In the genomic region with DNA sequence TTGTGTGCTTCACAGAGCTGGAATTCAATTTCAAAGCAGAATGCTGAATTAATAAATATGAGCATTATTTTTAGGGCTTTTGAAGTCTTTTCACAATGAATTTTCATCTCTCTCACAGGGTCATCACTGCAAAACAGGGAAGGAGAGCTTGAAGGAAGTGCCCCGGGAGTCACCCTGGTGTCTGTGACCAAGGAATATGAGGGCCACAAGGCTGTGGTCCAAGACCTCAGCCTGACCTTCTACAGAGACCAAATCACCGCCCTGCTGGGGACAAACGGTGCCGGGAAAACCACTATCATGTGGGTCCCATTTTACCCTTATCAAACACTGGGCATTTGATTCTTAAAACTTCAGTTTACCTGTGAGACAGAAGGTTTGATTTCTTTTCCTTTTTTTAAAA, we compare ENCODE assay signal across 21 cellular contexts.
DNase-seq lines count a peak whose midpoint lies in the region; ATAC-seq, FAIRE-seq and TF ChIP-seq lines count a peak whose summit lies in the region.
"Had no signal": no experiment of that assay in that cellular context is flagged by ENCODE, and none has a peak within 500 bp of the region (broad histone marks: within the 10 kb centered on the region; RNA-seq: fewer than 3 reads in every experiment).

No MANE protein-coding gene starts in this region.

- FAIRE-seq in HepG2 (lab: Jason Lieb, UNC) = no peak
- FAIRE-seq: D721Med, G401.6, GM12891, H1, HTR-8/SVneo had no signal

- POLR2A ChIA-PET in HepG2 (lab: Yijun Ruan, JAX) = no interaction called here
- POLR2A ChIA-PET in PC-3 (lab: Charles Lee; ENCODE audit: unreplicated experiment) = no interaction called here

- in situ Hi-C loops in HepG2 (cut with HindIII; ENCODE audit: extremely low pct_ligation_motif_present, low pct_unique_long_range_greater_than_20kb) = no loop called here

- TF ChIP-seq RAD21 in HepG2 (CRISPR knock-in tag; IDR thresholded peaks at IDR 0.05) = no peak

- ATAC-seq in right lobe of liver (peak in 3 of 4 donors; percentile 32 to 57 (median 50)), HepG2 (no peak), PC-3 (no peak), left lung (peak; percentile 35), left colon (no peak)
- ATAC-seq: CD8-positive, alpha-beta T cell had no signal

- H3K9ac ChIP-seq in HepG2 (ENCODE audit: insufficient read depth, low read depth, low read length) (no peak overlapping the region), PC-3 (ENCODE audit: low read length) (peak overlapping the region; percentile 67)

- H3K27me3 ChIP-seq in right lobe of liver (no peaks in the 10 kb centered on the region), HepG2 (ENCODE audit: control insufficient read depth in 1 of 2, insufficient read depth in 2 of 2, low read length in 2 of 2) (no peaks in the 10 kb centered on the region), PC-3 (ENCODE audit: low read length) (no peaks in the 10 kb centered on the region), left lung (no peaks in the 10 kb centered on the region), esophagus squamous epithelium (no peaks in the 10 kb centered on the region)

- no peak for TF ChIP-seq EP300 in HepG2 (IDR thresholded peaks at IDR 0.05; ENCODE audit: low read depth in 2 of 2, low read length in 2 of 2)
- TF ChIP-seq EP300 in HepG2 (CRISPR knock-in tag; IDR thresholded peaks at IDR 0.05; ENCODE audit: borderline replicate concordance) = no peak

- peaks cover 8% of the 10 kb centered on the region for H3F3A ChIP-seq in PC-3 (ENCODE audit: low read length, unreplicated experiment)

- H2AFZ ChIP-seq in HepG2 (ENCODE audit: low read length) (no peak overlapping the region), PC-3 (ENCODE audit: low read length) (peak overlapping the region; percentile 16; the same call in 1 of the 2 replicates)

- CTCF ChIA-PET in HepG2 (lab: Yijun Ruan, JAX; ENCODE audit: low intra/inter-chr PET ratio, low total read pairs) (no interaction called here), PC-3 (lab: Charles Lee) (interaction anchor here (0.6 kb wide), 1 partner anchor 63 kb away, joined by 3 read pairs; no protein-coding TSS in a partner anchor)

- H3K9me3 ChIP-seq in right lobe of liver = no peaks in the 10 kb centered on the region
- H3K9me3 ChIP-seq in HepG2 (ENCODE audit: low read length) = no peaks in the 10 kb centered on the region
- H3K9me3 ChIP-seq in PC-3 (ENCODE audit: low read length) = no peaks in the 10 kb centered on the region
- no peaks in the 10 kb centered on the region for H3K9me3 ChIP-seq in left lung
- H3K9me3 ChIP-seq in esophagus squamous epithelium = no peaks in the 10 kb centered on the region
- H3K9me3 ChIP-seq: HAP-1 had no signal

- 51% methylated on average over 4 of the region's 4 CpGs for WGBS in right lobe of liver (ENCODE audit: insufficient coverage, low coverage, low lambda C conversion rate, missing lambda C conversion rate)
- 9% methylated on average over 4 of the region's 4 CpGs for WGBS in HepG2 (ENCODE audit: low lambda C conversion rate)
- 83 to 84% methylated on average over 3 to 4 of the region's 4 CpGs for WGBS in esophagus squamous epithelium, 2 donors

- H3K4me3 ChIP-seq in right lobe of liver (no peak overlapping the region), HepG2 (replicated peaks in 1 of 3; ENCODE audit: insufficient read depth in 1 of 3, low read depth in 2 of 3, low read length in 3 of 3) (no peak overlapping the region), PC-3 (ENCODE audit: low read length) (no peak overlapping the region), left lung (no peak overlapping the region), esophagus squamous epithelium (no peak overlapping the region)
- H3K4me3 ChIP-seq: HAP-1 had no signal

- H3K79me2 ChIP-seq in HepG2 (ENCODE audit: insufficient read depth, low read length) (no peaks in the 10 kb centered on the region), PC-3 (ENCODE audit: low read length) (no peaks in the 10 kb centered on the region)

- H3K4me2 ChIP-seq in HepG2 (ENCODE audit: low read depth, low read length) = no peak overlapping the region
- no peak overlapping the region for H3K4me2 ChIP-seq in PC-3 (ENCODE audit: low read length)

- TF ChIP-seq POLR2A in right lobe of liver (IDR thresholded peaks at IDR 0.05) (no peak), HepG2 (IDR thresholded peaks at IDR 0.05; ENCODE audit: insufficient read depth in 1 of 2, low read depth in 2 of 2, low read length in 2 of 2) (no peak), esophagus squamous epithelium (IDR thresholded peaks at IDR 0.05) (no peak)

- peaks cover 0 to 8% (median 0%) of the 10 kb centered on the region in 4 donors for H3K4me1 ChIP-seq in right lobe of liver
- H3K4me1 ChIP-seq in HepG2 (ENCODE audit: insufficient read depth, low read length) = no peaks in the 10 kb centered on the region
- peaks cover 24% of the 10 kb centered on the region for H3K4me1 ChIP-seq in PC-3 (ENCODE audit: insufficient read depth, low read length)
- peaks cover 4 to 39% of the 10 kb centered on the region in 2 donors for H3K4me1 ChIP-seq in left lung
- peaks cover 0 to 12% (median 4%) of the 10 kb centered on the region in 3 donors for H3K4me1 ChIP-seq in esophagus squamous epithelium
- H3K4me1 ChIP-seq: HAP-1 had no signal

- BruUV-seq in HepG2 (replicated peaks; lab: Mats Ljungman, UMichigan) (no TSS peak), PC-3 (replicated peaks; lab: Mats Ljungman, UMichigan) (no TSS peak)

- H3K9me2 ChIP-seq in PC-3 (replicated peaks; ENCODE audit: low read length) = no peaks in the 10 kb centered on the region

- H3K36me3 ChIP-seq in right lobe of liver (no peaks in the 10 kb centered on the region), HepG2 (replicated peaks in 1 of 2; ENCODE audit: control insufficient read depth in 1 of 2, insufficient read depth in 2 of 2, low read length in 2 of 2) (no peaks in the 10 kb centered on the region), PC-3 (ENCODE audit: low read depth, low read length) (no peaks in the 10 kb centered on the region), left lung (no peaks in the 10 kb centered on the region), esophagus squamous epithelium (no peaks in the 10 kb centered on the region)
- H3K36me3 ChIP-seq: HAP-1 had no signal

- intact Hi-C loops in right lobe of liver (cut with DNase I) = no loop called here
- intact Hi-C loops in HepG2 (cut with micrococcal nuclease; ENCODE audit: unreplicated experiment) = no loop called here
- intact Hi-C loops in PC-3 (cut with micrococcal nuclease) = no loop called here
- intact Hi-C loops in left lung (cut with DNase I) = no loop called here
- intact Hi-C loops in esophagus squamous epithelium (cut with DNase I) = no loop called here
- intact Hi-C loops in left colon (cut with DNase I, micrococcal nuclease) = no loop called here

- H3K27ac ChIP-seq in right lobe of liver = no peak overlapping the region
- H3K27ac ChIP-seq in HepG2 (ENCODE audit: extremely low read length, insufficient read depth, low read length) = no peak overlapping the region
- H3K27ac ChIP-seq in PC-3 (ENCODE audit: low read length) = peak overlapping the region; percentile 95
- H3K27ac ChIP-seq in left lung = peak overlapping the region in 1 of 2 donors; percentile 90
- no peak overlapping the region for H3K27ac ChIP-seq in esophagus squamous epithelium
- H3K27ac ChIP-seq in caudate nucleus (ENCODE audit: low read depth, low read length) = no peak overlapping the region

- DNase-seq in right lobe of liver (no peak), HepG2 (ENCODE audit: low spot score) (no peak), PC-3 (no peak), left lung (peak in 1 of 2 donors; percentile 44), esophagus squamous epithelium (lab: John Stamatoyannopoulos, UW) (no peak), caudate nucleus (lab: John Stamatoyannopoulos, UW) (no peak), NCI-H128 (lab: John Stamatoyannopoulos, UW; ENCODE audit: unreplicated experiment) (no peak), left colon (no peak)
- DNase-seq: ACHN; C1 segment of cervical spinal cord; CD8-positive, alpha-beta T cell; COR-L47; DMS153; DMS79 treated with DMSO at 0.1 percent for 48 hours; EL had no signal

- H4K20me1 ChIP-seq in HepG2 (ENCODE audit: insufficient read depth, low read length) = no peaks in the 10 kb centered on the region
- no peaks in the 10 kb centered on the region for H4K20me1 ChIP-seq in PC-3 (ENCODE audit: low read length)

- TF ChIP-seq CTCF in right lobe of liver (IDR thresholded peaks at IDR 0.05) (no peak), HepG2 (CRISPR knock-in tag; IDR thresholded peaks at IDR 0.05) (no peak), PC-3 (conservative IDR thresholded peaks at IDR 0.05; ENCODE audit: low read depth, low read length) (no peak), left lung (IDR thresholded peaks at IDR 0.05) (no peak), esophagus squamous epithelium (IDR thresholded peaks at IDR 0.05) (no peak)

TF ChIP-seq in HepG2, 621 proteins besides CTCF, POLR2A, EP300 and RAD21:
- no peak for TF ChIP-seq HNRNPH1 (optimal IDR thresholded peaks at IDR 0.05; ENCODE audit: low read depth, low read length)
- TF ChIP-seq ZNF264 (CRISPR knock-in tag; IDR thresholded peaks at IDR 0.05) = no peak

Comparison
In these comparisons a context has a peak if more than half of its experiments do, and no peak if none do; other contexts are left out.
1. ATAC-seq: peak in right lobe of liver (3 of 4) and left lung (single experiment); none in HepG2 (single experiment), PC-3 (single experiment) and left colon (single experiment).